ENCODE assay signal across 22 cellular contexts in genomic region chr13:50838031-50838430, GRCh38. TPM values are rescaled to one million over a fixed set of nuclear protein-coding genes. Genes with fewer than 3 reads are reported as not detected.
A peak's percentile ranks its signal among the peaks of the same experiment; 100 is the strongest.
DNase-seq lines count a peak whose midpoint lies in the region; ATAC-seq and TF ChIP-seq lines count a peak whose summit lies in the region.
"Had no signal": no experiment of that assay in that cellular context is flagged by ENCODE, and none has a peak within 500 bp of the region (broad histone marks: within the 10 kb centered on the region; RNA-seq: fewer than 3 reads in every experiment).

No MANE protein-coding gene starts in this region.

- TF ChIP-seq CTCF in AG10803 (conservative IDR thresholded peaks at IDR 0.05; ENCODE audit: low read length) (no peak), osteocyte (IDR thresholded peaks at IDR 0.05) (no peak)

- no peaks in the 10 kb centered on the region for H3K36me3 Mint-ChIP-seq in osteocyte (ENCODE audit: unreplicated experiment)
- H3K36me3 Mint-ChIP-seq: CD4-positive, CD25-positive, alpha-beta regulatory T cell; CD8-positive, alpha-beta T cell had no signal

- DNase-seq in AG10803 (ENCODE audit: low read depth): peak; percentile 63
- DNase-seq in GM03348 (ENCODE audit: low spot score): peak; percentile 27
- DNase-seq in GM23248: peak; percentile 56
- no peak for DNase-seq in foreskin melanocyte
- DNase-seq in osteocyte (ENCODE audit: extremely low spot score, unreplicated experiment): no peak
- no peak for DNase-seq in NCI-H1417 treated with DMSO at 0.1 percent for 48 hours (lab: John Stamatoyannopoulos, UW)
- DNase-seq: Caco-2; CD4-positive, CD25-positive, alpha-beta regulatory T cell; CD8-positive, alpha-beta T cell; DMS153; EL; GDM1; GOT3; HFFc6 had no signal

- H3K36me3 ChIP-seq in GM23248 (ENCODE audit: low read depth): no peaks in the 10 kb centered on the region
- H3K36me3 ChIP-seq: HAP-1 had no signal

- peaks cover 11% of the 10 kb centered on the region for H3K4me1 Mint-ChIP-seq in osteocyte (ENCODE audit: unreplicated experiment)

- peaks cover 35% of the 10 kb centered on the region for H3K27me3 Mint-ChIP-seq in osteocyte (ENCODE audit: unreplicated experiment)

- H3K27ac Mint-ChIP-seq in osteocyte (ENCODE audit: unreplicated experiment): no peak overlapping the region
- H3K27ac Mint-ChIP-seq: B cell; CD8-positive, alpha-beta T cell; HFFc6 had no signal

- H3K9me3 Mint-ChIP-seq in osteocyte (ENCODE audit: unreplicated experiment): peaks cover 13% of the 10 kb centered on the region

- H3K4me2 ChIP-seq in GM23248 (ENCODE audit: unreplicated experiment): peak overlapping the region; percentile 20
- H3K4me2 ChIP-seq: BLaER1 had no signal

- H3K79me2 ChIP-seq in GM23248 (ENCODE audit: insufficient read depth): no peaks in the 10 kb centered on the region

- H3K9me2 ChIP-seq in GM23248 (ENCODE audit: insufficient read depth): no peaks in the 10 kb centered on the region

- H3K9me3 ChIP-seq in GM23248 (ENCODE audit: low read depth): no peaks in the 10 kb centered on the region
- H3K9me3 ChIP-seq: Caco-2, HAP-1 had no signal

- 5 to 13% methylated on average over 5 of the region's 5 CpGs for WGBS in GM23248 (ENCODE audit: low coverage in 1 of 2, low lambda C conversion rate in 2 of 2, missing lambda C conversion rate in 2 of 2), 2 experiments

- no peak overlapping the region for H3K4me3 ChIP-seq in AG10803 (ENCODE audit: low read length)
- no peak overlapping the region for H3K4me3 ChIP-seq in GM23248
- H3K4me3 ChIP-seq: BLaER1, GM12878, HAP-1 had no signal

- no peak overlapping the region for H2AFZ ChIP-seq in GM23248

- H3K27ac ChIP-seq in GM23248: no peak overlapping the region
- H3K27ac ChIP-seq: BLaER1, C4-2B had no signal

- H3K4me1 ChIP-seq in GM23248 (ENCODE audit: insufficient read depth): no peaks in the 10 kb centered on the region
- H3K4me1 ChIP-seq: Caco-2, HAP-1 had no signal

- in situ Hi-C loops in GM23248 (cut with MboI): no loop called here

- no peak overlapping the region for H3K9ac ChIP-seq in GM23248
- H3K9ac ChIP-seq: BLaER1 had no signal

- H4K20me1 ChIP-seq in GM23248 (ENCODE audit: insufficient read depth): no peaks in the 10 kb centered on the region
- H4K20me1 ChIP-seq: BLaER1 had no signal

- H3K27me3 ChIP-seq in GM23248 (replicated peaks; ENCODE audit: insufficient read depth): peaks cover 25% of the 10 kb centered on the region
- H3K27me3 ChIP-seq: BLaER1 had no signal

- 0 out of 2 replicates have a peak, but pooled peaks cover 7% of the 10 kb centered on the region for H3F3A ChIP-seq in GM23248 (ENCODE audit: insufficient read depth)

- no peak overlapping the region for H3K4me3 Mint-ChIP-seq in osteocyte (ENCODE audit: unreplicated experiment)
- H3K4me3 Mint-ChIP-seq: B cell; CD4-positive, CD25-positive, alpha-beta regulatory T cell; CD8-positive, alpha-beta T cell; HFFc6 had no signal

- no peak for ATAC-seq in HG03039 (IDR thresholded peaks at IDR 0.05; ENCODE audit: unreplicated experiment)
- ATAC-seq: CD8-positive, alpha-beta T cell; GM12878 had no signal

RNA-seq across cellular contexts. Expression of gene DLEU7, which starts 5.5 kb away (rescaled TPM):
- total RNA-seq in GM23248 (2014; rRNA removed; shearing (Covaris generic)): not detected in 2 replicates
- polyA plus RNA-seq in GM23248 (2016; fragmentation: Nextera tagmentation; extraction: Ambion mirVana): not detected in 2 replicates
- total RNA-seq in osteocyte: 0.16 and 0.43 TPM in 2 replicates
- total RNA-seq: A172; A673; Caco-2; CD4-positive, CD25-positive, alpha-beta regulatory T cell; CD8-positive, alpha-beta T cell; GM12878; HFFc6 had no signal
- polyA plus RNA-seq: GM12878 had no signal

Comparison
In these comparisons a context has a peak if more than half of its experiments do, and no peak if none do; other contexts are left out.
1. DNase-seq: peak in AG10803 (single experiment), GM03348 (single experiment) and GM23248 (single experiment); none in foreskin melanocyte (single experiment), osteocyte (single experiment) and NCI-H1417 treated with DMSO at 0.1 percent for 48 hours (single experiment).